In the genomic region with DNA sequence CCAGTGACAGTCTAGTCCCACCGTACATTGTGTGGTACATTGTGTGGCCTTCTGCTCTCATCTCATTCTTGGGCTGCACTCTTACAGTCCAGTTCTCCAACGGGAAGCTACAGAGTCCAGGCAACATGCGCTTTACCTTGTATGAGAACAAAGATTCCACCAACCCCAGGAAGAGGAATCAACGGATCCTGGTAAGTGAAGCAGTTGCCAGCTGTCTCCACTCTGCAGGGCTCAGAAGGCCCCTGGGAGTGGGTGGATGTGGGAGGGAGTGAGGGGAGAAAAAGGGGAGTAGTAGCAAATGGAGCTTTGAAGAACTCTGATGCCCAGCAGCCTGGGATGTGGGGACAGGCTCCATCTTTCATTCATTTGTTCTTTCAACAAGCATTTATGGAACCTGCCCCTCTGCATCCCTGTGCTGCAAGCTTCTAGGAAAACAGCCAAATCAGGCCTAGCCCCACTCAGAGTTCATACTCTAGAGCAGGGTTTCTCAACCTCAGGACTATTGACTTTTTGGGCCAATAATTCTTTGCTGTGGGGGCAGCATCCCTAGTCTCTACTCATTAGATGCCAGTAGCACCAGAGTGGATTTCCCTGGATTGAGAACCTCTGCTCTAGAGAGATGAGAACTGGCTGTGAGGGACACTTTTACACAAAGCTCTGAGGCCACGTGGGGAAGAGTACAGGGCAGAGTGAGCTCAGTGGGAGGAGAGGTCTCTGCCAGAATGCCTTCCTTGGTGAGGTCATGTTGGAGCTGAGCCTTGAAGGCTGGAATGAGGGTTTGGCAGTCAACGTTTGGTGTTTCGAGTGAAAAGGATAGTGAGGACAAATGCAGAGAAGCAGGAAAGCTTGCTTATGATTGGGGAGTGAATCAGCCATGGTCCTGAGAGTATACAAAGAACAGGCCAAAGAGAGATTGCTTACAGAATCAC, we compare ENCODE assay signal across 8 cellular contexts. TPM values are rescaled to one million over a fixed set of nuclear protein-coding genes. Genes with fewer than 3 reads are reported as not detected.
DNase-seq lines count a peak whose midpoint lies in the region; ATAC-seq and TF ChIP-seq lines count a peak whose summit lies in the region.

No MANE protein-coding gene starts in this region.

- H3K4me1 ChIP-seq in psoas muscle: peaks cover 11% of the 10 kb centered on the region

- CTCF ChIA-PET in BJ (lab: Yijun Ruan, JAX): interaction anchor here (1.0 to 1.7 kb wide), 4 partner anchors 11 to 90 kb away, joined by 3 to 6 read pairs (median 3); partner anchors contain the start of gene FBXO10

- H3K27me3 ChIP-seq in BJ (ENCODE audit: control insufficient read depth, insufficient read depth, low read length) (no peaks in the 10 kb centered on the region), psoas muscle (ENCODE audit: insufficient read depth in 3 of 3, low read length in 2 of 3) (no peaks in the 10 kb centered on the region)

- no peak for ATAC-seq in activated naive CD8-positive, alpha-beta T cell treated with anti-CD3 and anti-CD28 coated beads, Interleukin-2, amount 10 ng/mL, durations not matched to agents 7 days and 5 days (ENCODE audit: low read depth)
- ATAC-seq in left cardiac atrium (peak; percentile 64 to 85), psoas muscle (peak; percentile 14 to 43 (median 40)), HG03196 (IDR thresholded peaks at IDR 0.05; ENCODE audit: unreplicated experiment) (no peak)

- DNase-seq in BJ (ENCODE audit: low read depth) (peak; percentile 88), HS-5 (ENCODE audit: low read depth) (peak; percentile 66), left cardiac atrium (peak; percentile 62), psoas muscle (peak in 1 of 2 donors; percentile 54), NCI-H2107 treated with DMSO at 0.1 percent for 48 hours (lab: John Stamatoyannopoulos, UW; ENCODE audit: unreplicated experiment) (no peak), NOMO-1 (lab: John Stamatoyannopoulos, UW; ENCODE audit: unreplicated experiment in 2 of 2) (no peak)
- no peak for DNase-seq in activated naive CD8-positive, alpha-beta T cell treated with anti-CD3 and anti-CD28 coated beads, Interleukin-2, amount 10 ng/mL, durations not matched to agents 7 days and 5 days

- peak overlapping the region; percentile 98 for H3K4me3 Mint-ChIP-seq in activated naive CD8-positive, alpha-beta T cell treated with anti-CD3 and anti-CD28 coated beads, Interleukin-2, amount 10 ng/mL, durations not matched to agents 7 days and 5 days

- H3K27ac Mint-ChIP-seq in activated naive CD8-positive, alpha-beta T cell treated with anti-CD3 and anti-CD28 coated beads, Interleukin-2, amount 10 ng/mL, durations not matched to agents 7 days and 5 days: peak overlapping the region; percentile 96

- H3K9me3 ChIP-seq in psoas muscle: no peaks in the 10 kb centered on the region

- WGBS in psoas muscle, 3 donors: 10 to 18% (median 12%) methylated on average over 7 of the region's 7 CpGs

- H3K36me3 ChIP-seq in BJ (ENCODE audit: control insufficient read depth, insufficient read depth, low read length) (peaks cover 1% of the 10 kb centered on the region), psoas muscle (ENCODE audit: insufficient read depth in 1 of 2, low read depth in 1 of 2) (peaks cover 0 to 38% of the 10 kb centered on the region in 2 donors)

- POLR2A ChIA-PET in BJ (lab: Charles Lee): interaction anchor here (0.6 to 1.9 kb wide), 3 partner anchors 69 to 580 kb away, joined by 3 to 7 read pairs (median 5); partner anchors contain the start of gene FBXO10
- POLR2A ChIA-PET in activated naive CD8-positive, alpha-beta T cell treated with anti-CD3 and anti-CD28 coated beads, Interleukin-2, amount 10 ng/mL, durations not matched to agents 7 days and 5 days (lab: Charles Lee): interaction anchor here (0.6 to 3.7 kb wide), 6 partner anchors 8 to 983 kb away, joined by 3 to 44 read pairs (median 10); partner anchors contain the start of genes FBXO10, TOMM5 and ZBTB5

- intact Hi-C loops in left cardiac atrium (cut with DNase I): loop anchor here (10.0 kb wide), 3 partner anchors 72 to 878 kb away; no protein-coding TSS in a partner anchor
- intact Hi-C loops in psoas muscle (cut with DNase I): loop anchor here (5.0 to 10.0 kb wide), 4 partner anchors 50 to 908 kb away; partner anchors contain the start of genes ALDH1B1 (in 1 of the 2), EXOSC3 (in 1 of the 2) and FBXO10 (in 1 of the 2)

- H3K36me3 Mint-ChIP-seq in activated naive CD8-positive, alpha-beta T cell treated with anti-CD3 and anti-CD28 coated beads, Interleukin-2, amount 10 ng/mL, durations not matched to agents 7 days and 5 days: peaks cover 9% of the 10 kb centered on the region

- peak overlapping the region; percentile 92 for H3K27ac ChIP-seq in psoas muscle

- TF ChIP-seq CTCF in BJ (IDR thresholded peaks at IDR 0.05; ENCODE audit: insufficient read depth, low read depth, low read length): no peak
- TF ChIP-seq CTCF in psoas muscle (IDR thresholded peaks at IDR 0.05): no peak

- H3K4me3 ChIP-seq in BJ (ENCODE audit: low read depth, low read length): peak overlapping the region; percentile 62
- peak overlapping the region; percentile 85 for H3K4me3 ChIP-seq in psoas muscle

- peaks cover 32% of the 10 kb centered on the region for H3K4me1 Mint-ChIP-seq in activated naive CD8-positive, alpha-beta T cell treated with anti-CD3 and anti-CD28 coated beads, Interleukin-2, amount 10 ng/mL, durations not matched to agents 7 days and 5 days

- H3K27me3 Mint-ChIP-seq in activated naive CD8-positive, alpha-beta T cell treated with anti-CD3 and anti-CD28 coated beads, Interleukin-2, amount 10 ng/mL, durations not matched to agents 7 days and 5 days: peaks cover under 1% of the 10 kb centered on the region

- H3K9me3 Mint-ChIP-seq in activated naive CD8-positive, alpha-beta T cell treated with anti-CD3 and anti-CD28 coated beads, Interleukin-2, amount 10 ng/mL, durations not matched to agents 7 days and 5 days: no peaks in the 10 kb centered on the region

RNA-seq across cellular contexts. Expression of gene POLR1E, which starts 1.1 kb away (rescaled TPM):
- polyA plus RNA-seq in BJ (2011; rRNA removed): 21.6 and 28.7 TPM in 2 replicates
- polyA minus RNA-seq in BJ (2011; rRNA and poly(A)+ RNA removed): 9.7 and 12.7 TPM in 2 replicates
- 10 to 100 TPM; 33.0 to 36.5 TPM for total RNA-seq in activated naive CD8-positive, alpha-beta T cell treated with anti-CD3 and anti-CD28 coated beads, Interleukin-2, amount 10 ng/mL, durations not matched to agents 7 days and 5 days
- total RNA-seq in left cardiac atrium: 10 to 100 TPM; 12.5 to 17.2 TPM
- total RNA-seq in psoas muscle: 10 to 100 TPM; 17.6 to 22.5 (median 21.8) TPM
- polyA plus RNA-seq in psoas muscle: 10 to 100 TPM; 12.1 to 21.6 (median 18.1) TPM

RNA-seq across cellular contexts. Expression of gene ZBTB5, which starts 21.6 kb away (rescaled TPM):
- polyA plus RNA-seq in BJ (2011; rRNA removed): 11.6 and 12.6 TPM in 2 replicates
- 13.9 and 19.7 TPM in 2 replicates for polyA minus RNA-seq in BJ (2011; rRNA and poly(A)+ RNA removed)
- 10 to 100 TPM; 12.5 to 13.3 TPM for total RNA-seq in activated naive CD8-positive, alpha-beta T cell treated with anti-CD3 and anti-CD28 coated beads, Interleukin-2, amount 10 ng/mL, durations not matched to agents 7 days and 5 days
- total RNA-seq in left cardiac atrium: 1 to 10 TPM; 5.4 to 7.8 TPM
- 1 to 10 TPM; 5.2 to 6.0 (median 5.3) TPM for total RNA-seq in psoas muscle
- polyA plus RNA-seq in psoas muscle: 1 to 10 TPM; 2.5 to 5.3 (median 3.0) TPM

Comparison
In these comparisons a context has a peak if more than half of its experiments do, and no peak if none do; other contexts are left out.
1. DNase-seq: peak in BJ (single experiment), HS-5 (single experiment) and left cardiac atrium (single experiment); none in activated naive CD8-positive, alpha-beta T cell treated with anti-CD3 and anti-CD28 coated beads, Interleukin-2, amount 10 ng/mL, durations not matched to agents 7 days and 5 days (single experiment), NCI-H2107 treated with DMSO at 0.1 percent for 48 hours (single experiment) and NOMO-1 (0 of 2).
2. ATAC-seq: peak in left cardiac atrium (2 of 2) and psoas muscle (4 of 4); none in activated naive CD8-positive, alpha-beta T cell treated with anti-CD3 and anti-CD28 coated beads, Interleukin-2, amount 10 ng/mL, durations not matched to agents 7 days and 5 days (single experiment) and HG03196 (single experiment).